ENCODE assay signal across 19 cellular contexts in the genomic region with DNA sequence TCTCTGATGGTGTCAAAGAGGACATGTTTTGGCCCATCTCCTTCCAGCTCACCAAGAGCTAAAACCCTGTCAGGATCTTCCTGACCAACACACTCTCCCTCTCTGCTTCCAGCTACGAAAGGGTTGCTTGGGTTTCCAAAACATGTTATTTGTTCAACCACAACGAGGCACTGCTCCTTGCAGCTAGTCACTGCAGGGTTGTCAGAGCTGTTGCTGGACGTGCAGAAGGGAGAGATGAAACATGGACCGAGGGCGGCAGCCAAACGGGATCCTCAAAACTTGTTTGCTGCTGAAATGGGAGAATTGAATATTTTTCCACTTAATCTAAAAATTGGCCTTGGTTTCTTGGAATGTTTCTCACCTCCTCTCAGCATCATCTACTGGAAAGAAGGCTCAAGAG. TPM values are rescaled to one million over a fixed set of nuclear protein-coding genes. Genes with fewer than 3 reads are reported as not detected.
A peak's percentile ranks its signal among the peaks of the same experiment; 100 is the strongest.
DNase-seq lines count a peak whose midpoint lies in the region; ATAC-seq and TF ChIP-seq lines count a peak whose summit lies in the region.
"Had no signal": no experiment of that assay in that cellular context is flagged by ENCODE, and none has a peak within 500 bp of the region (broad histone marks: within the 10 kb centered on the region; RNA-seq: fewer than 3 reads in every experiment).

No MANE protein-coding gene starts in this region.

- H3K4me1 ChIP-seq in right atrium auricular region, result no peaks in the 10 kb centered on the region

- H3K27ac ChIP-seq in right atrium auricular region, result no peak overlapping the region

- H3K27me3 ChIP-seq in right atrium auricular region, result no peaks in the 10 kb centered on the region

- no peak overlapping the region for H3K4me3 ChIP-seq in right atrium auricular region
- H3K4me3 ChIP-seq: K562 had no signal

- TF ChIP-seq CTCF in right atrium auricular region (IDR thresholded peaks at IDR 0.05), result no peak

- ATAC-seq in Right ventricle myocardium superior (ENCODE audit: poor library complexity) (no peak), GM21529 (IDR thresholded peaks at IDR 0.05; ENCODE audit: unreplicated experiment) (no peak)
- ATAC-seq in stimulated activated naive CD8-positive, alpha-beta T cell treated with anti-CD3 and anti-CD28 coated beads, Interleukin-15, Interleukin-2, amounts not matched to agents 100 U/mL and 50 U/mL, for 24 hours, result no peak
- ATAC-seq: K562, Panc1, Right ventricle myocardium inferior had no signal

- intact Hi-C loops in Right ventricle myocardium superior (cut with DNase I), result no loop called here

- H3K9me3 ChIP-seq in right atrium auricular region, result no peaks in the 10 kb centered on the region

- no peaks in the 10 kb centered on the region for H3K36me3 ChIP-seq in right atrium auricular region

- DNase-seq in right atrium auricular region (ENCODE audit: low spot score) (peak; percentile 55), Right ventricle myocardium superior (no peak), cerebellum (ENCODE audit: low spot score) (peak; percentile 81), myocyte (ENCODE audit: low read depth) (peak; percentile 24), mesenteric fat pad (ENCODE audit: low spot score) (no peak), NCI-H1417 treated with DMSO at 0.1 percent for 48 hours (lab: John Stamatoyannopoulos, UW) (no peak)
- DNase-seq in stimulated activated naive CD8-positive, alpha-beta T cell treated with anti-CD3 and anti-CD28 coated beads, Interleukin-15, Interleukin-2, amounts not matched to agents 100 U/mL and 50 U/mL, for 24 hours, result no peak
- DNase-seq: CD4-positive, CD25-positive, alpha-beta regulatory T cell; DMS79; GDM1; GOT3; NCI-H1092; NCI-H1694; NCI-H345; NCI-H774 had no signal

RNA-seq across cellular contexts. Expression of gene ZBTB18, which starts 12.4 kb away (rescaled TPM):
- total RNA-seq in right atrium auricular region (10 to 100 TPM; 14.9 to 19.7 TPM), Right ventricle myocardium superior (29.9 TPM), cerebellum (228 TPM), myocyte (106 and 135 TPM in 2 replicates), mesenteric fat pad (11.9 TPM)
- 19.6 TPM for polyA plus RNA-seq in myocyte (2012)

Comparison
In these comparisons a context has a peak if more than half of its experiments do, and no peak if none do; other contexts are left out.
1. DNase-seq: peak in right atrium auricular region (single experiment), cerebellum (single experiment) and myocyte (single experiment); none in Right ventricle myocardium superior (single experiment), mesenteric fat pad (single experiment), NCI-H1417 treated with DMSO at 0.1 percent for 48 hours (single experiment) and stimulated activated naive CD8-positive, alpha-beta T cell treated with anti-CD3 and anti-CD28 coated beads, Interleukin-15, Interleukin-2, amounts not matched to agents 100 U/mL and 50 U/mL, for 24 hours (single experiment).